1 cellular context compared by ENCODE assay signal in the genomic region with DNA sequence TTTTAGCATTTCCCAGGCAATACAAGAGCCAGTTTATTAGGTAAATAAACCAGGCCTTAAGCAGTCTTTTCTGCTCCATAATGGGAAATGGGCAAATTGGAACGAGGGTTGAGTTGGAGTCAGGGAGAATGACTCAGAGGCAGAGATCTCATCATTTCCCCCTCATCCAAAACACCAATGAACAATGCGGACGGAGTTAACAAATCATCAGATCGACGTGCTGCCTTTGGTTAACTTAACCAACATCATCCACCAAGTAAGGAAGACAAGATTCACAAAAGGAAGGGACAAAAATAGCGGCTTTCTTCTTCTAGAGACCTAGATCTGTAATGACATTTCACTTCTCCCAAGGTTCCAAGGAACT.
TF ChIP-seq lines count a peak whose summit lies in the region.

No MANE protein-coding gene starts in this region.

TF ChIP-seq in H1, 55 proteins besides CTCF, POLR2A, EP300 and RAD21 (continued from another document):
- TF ChIP-seq, protein P1, sequence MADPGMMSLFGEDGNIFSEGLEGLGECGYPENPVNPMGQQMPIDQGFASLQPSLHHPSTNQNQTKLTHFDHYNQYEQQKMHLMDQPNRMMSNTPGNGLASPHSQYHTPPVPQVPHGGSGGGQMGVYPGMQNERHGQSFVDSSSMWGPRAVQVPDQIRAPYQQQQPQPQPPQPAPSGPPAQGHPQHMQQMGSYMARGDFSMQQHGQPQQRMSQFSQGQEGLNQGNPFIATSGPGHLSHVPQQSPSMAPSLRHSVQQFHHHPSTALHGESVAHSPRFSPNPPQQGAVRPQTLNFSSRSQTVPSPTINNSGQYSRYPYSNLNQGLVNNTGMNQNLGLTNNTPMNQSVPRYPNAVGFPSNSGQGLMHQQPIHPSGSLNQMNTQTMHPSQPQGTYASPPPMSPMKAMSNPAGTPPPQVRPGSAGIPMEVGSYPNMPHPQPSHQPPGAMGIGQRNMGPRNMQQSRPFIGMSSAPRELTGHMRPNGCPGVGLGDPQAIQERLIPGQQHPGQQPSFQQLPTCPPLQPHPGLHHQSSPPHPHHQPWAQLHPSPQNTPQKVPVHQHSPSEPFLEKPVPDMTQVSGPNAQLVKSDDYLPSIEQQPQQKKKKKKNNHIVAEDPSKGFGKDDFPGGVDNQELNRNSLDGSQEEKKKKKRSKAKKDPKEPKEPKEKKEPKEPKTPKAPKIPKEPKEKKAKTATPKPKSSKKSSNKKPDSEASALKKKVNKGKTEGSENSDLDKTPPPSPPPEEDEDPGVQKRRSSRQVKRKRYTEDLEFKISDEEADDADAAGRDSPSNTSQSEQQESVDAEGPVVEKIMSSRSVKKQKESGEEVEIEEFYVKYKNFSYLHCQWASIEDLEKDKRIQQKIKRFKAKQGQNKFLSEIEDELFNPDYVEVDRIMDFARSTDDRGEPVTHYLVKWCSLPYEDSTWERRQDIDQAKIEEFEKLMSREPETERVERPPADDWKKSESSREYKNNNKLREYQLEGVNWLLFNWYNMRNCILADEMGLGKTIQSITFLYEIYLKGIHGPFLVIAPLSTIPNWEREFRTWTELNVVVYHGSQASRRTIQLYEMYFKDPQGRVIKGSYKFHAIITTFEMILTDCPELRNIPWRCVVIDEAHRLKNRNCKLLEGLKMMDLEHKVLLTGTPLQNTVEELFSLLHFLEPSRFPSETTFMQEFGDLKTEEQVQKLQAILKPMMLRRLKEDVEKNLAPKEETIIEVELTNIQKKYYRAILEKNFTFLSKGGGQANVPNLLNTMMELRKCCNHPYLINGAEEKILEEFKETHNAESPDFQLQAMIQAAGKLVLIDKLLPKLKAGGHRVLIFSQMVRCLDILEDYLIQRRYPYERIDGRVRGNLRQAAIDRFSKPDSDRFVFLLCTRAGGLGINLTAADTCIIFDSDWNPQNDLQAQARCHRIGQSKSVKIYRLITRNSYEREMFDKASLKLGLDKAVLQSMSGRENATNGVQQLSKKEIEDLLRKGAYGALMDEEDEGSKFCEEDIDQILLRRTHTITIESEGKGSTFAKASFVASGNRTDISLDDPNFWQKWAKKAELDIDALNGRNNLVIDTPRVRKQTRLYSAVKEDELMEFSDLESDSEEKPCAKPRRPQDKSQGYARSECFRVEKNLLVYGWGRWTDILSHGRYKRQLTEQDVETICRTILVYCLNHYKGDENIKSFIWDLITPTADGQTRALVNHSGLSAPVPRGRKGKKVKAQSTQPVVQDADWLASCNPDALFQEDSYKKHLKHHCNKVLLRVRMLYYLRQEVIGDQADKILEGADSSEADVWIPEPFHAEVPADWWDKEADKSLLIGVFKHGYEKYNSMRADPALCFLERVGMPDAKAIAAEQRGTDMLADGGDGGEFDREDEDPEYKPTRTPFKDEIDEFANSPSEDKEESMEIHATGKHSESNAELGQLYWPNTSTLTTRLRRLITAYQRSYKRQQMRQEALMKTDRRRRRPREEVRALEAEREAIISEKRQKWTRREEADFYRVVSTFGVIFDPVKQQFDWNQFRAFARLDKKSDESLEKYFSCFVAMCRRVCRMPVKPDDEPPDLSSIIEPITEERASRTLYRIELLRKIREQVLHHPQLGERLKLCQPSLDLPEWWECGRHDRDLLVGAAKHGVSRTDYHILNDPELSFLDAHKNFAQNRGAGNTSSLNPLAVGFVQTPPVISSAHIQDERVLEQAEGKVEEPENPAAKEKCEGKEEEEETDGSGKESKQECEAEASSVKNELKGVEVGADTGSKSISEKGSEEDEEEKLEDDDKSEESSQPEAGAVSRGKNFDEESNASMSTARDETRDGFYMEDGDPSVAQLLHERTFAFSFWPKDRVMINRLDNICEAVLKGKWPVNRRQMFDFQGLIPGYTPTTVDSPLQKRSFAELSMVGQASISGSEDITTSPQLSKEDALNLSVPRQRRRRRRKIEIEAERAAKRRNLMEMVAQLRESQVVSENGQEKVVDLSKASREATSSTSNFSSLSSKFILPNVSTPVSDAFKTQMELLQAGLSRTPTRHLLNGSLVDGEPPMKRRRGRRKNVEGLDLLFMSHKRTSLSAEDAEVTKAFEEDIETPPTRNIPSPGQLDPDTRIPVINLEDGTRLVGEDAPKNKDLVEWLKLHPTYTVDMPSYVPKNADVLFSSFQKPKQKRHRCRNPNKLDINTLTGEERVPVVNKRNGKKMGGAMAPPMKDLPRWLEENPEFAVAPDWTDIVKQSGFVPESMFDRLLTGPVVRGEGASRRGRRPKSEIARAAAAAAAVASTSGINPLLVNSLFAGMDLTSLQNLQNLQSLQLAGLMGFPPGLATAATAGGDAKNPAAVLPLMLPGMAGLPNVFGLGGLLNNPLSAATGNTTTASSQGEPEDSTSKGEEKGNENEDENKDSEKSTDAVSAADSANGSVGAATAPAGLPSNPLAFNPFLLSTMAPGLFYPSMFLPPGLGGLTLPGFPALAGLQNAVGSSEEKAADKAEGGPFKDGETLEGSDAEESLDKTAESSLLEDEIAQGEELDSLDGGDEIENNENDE (IDR thresholded peaks at IDR 0.05; ENCODE audit: insufficient replicate concordance, low read length) = no peak
- TF ChIP-seq TEAD4 (IDR thresholded peaks at IDR 0.05; ENCODE audit: low read depth, low read length) (no peak), MAFK (IDR thresholded peaks at IDR 0.05; ENCODE audit: low read depth, low read length) (no peak), CBX8 (IDR thresholded peaks at IDR 0.05; ENCODE audit: borderline replicate concordance, low read depth, low read length) (no peak), KDM5A (IDR thresholded peaks at IDR 0.05; ENCODE audit: low read length) (no peak), CTBP2 (IDR thresholded peaks at IDR 0.05; ENCODE audit: borderline replicate concordance, insufficient read depth, insufficient read length, low read length) (no peak)
